10 cellular contexts compared by ENCODE assay signal in genomic region chr11:126163074-126163700, GRCh38. TPM values are rescaled to one million over a fixed set of nuclear protein-coding genes. Genes with fewer than 3 reads are reported as not detected.
DNase-seq lines count a peak whose midpoint lies in the region; ATAC-seq and TF ChIP-seq lines count a peak whose summit lies in the region.
"Had no signal": no experiment of that assay in that cellular context is flagged by ENCODE, and none has a peak within 500 bp of the region (broad histone marks: within the 10 kb centered on the region; RNA-seq: fewer than 3 reads in every experiment).

No MANE protein-coding gene starts in this region.

- no TSS peak for BruUV-seq in MCF 10A (replicated peaks; lab: Mats Ljungman, UMichigan)

- ATAC-seq in stimulated activated naive CD8-positive, alpha-beta T cell treated with anti-CD3 and anti-CD28 coated beads, Interleukin-15, amount 100 ng/mL, for 72 hours = no peak

- H3K27ac Mint-ChIP-seq in MCF 10A (ENCODE audit: low read depth, unreplicated experiment) = peak overlapping the region; percentile 28
- no peak overlapping the region for H3K27ac Mint-ChIP-seq in CD4-positive, alpha-beta memory T cell
- H3K27ac Mint-ChIP-seq in stimulated activated naive CD8-positive, alpha-beta T cell treated with anti-CD3 and anti-CD28 coated beads, Interleukin-15, amount 100 ng/mL, for 72 hours = no peak overlapping the region
- H3K27ac Mint-ChIP-seq: B cell had no signal

- H3K27ac ChIP-seq in breast epithelium (no peak overlapping the region), vagina (peak overlapping the region; percentile 46)
- H3K27ac ChIP-seq in CD4-positive, alpha-beta memory T cell (ENCODE audit: low read depth, low read length) = no peak overlapping the region

- TF ChIP-seq POLR2A in breast epithelium (IDR thresholded peaks at IDR 0.05) = no peak
- no peak for TF ChIP-seq POLR2A in vagina (IDR thresholded peaks at IDR 0.05)

- no peaks in the 10 kb centered on the region for H3K4me1 ChIP-seq in breast epithelium
- peaks cover 24% of the 10 kb centered on the region for H3K4me1 ChIP-seq in vagina
- no peaks in the 10 kb centered on the region for H3K4me1 ChIP-seq in CD4-positive, alpha-beta memory T cell (ENCODE audit: insufficient read depth, low read length)

- DNase-seq in MCF 10A (ENCODE audit: unreplicated experiment) (peak; percentile 57), breast epithelium (ENCODE audit: low spot score in 2 of 2) (no peak), amniotic epithelial cell (ENCODE audit: low read depth) (peak; percentile 96), kidney tubule cell (ENCODE audit: low spot score) (peak; percentile 95), vagina (ENCODE audit: extremely low spot score in 2 of 2) (no peak), activated T-cell treated with anti-CD3 and anti-CD28 coated beads for 4 hours (no peak)
- DNase-seq in CD4-positive, alpha-beta memory T cell = no peak
- DNase-seq in stimulated activated naive CD8-positive, alpha-beta T cell treated with anti-CD3 and anti-CD28 coated beads, Interleukin-15, amount 100 ng/mL, for 72 hours = no peak
- DNase-seq: stimulated activated naive CD4-positive, alpha-beta T cell had no signal

- H3K36me3 ChIP-seq in breast epithelium = no peaks in the 10 kb centered on the region
- H3K36me3 ChIP-seq in vagina = no peaks in the 10 kb centered on the region
- no peaks in the 10 kb centered on the region for H3K36me3 ChIP-seq in CD4-positive, alpha-beta memory T cell (ENCODE audit: insufficient read depth, low read length)

- H3K36me3 Mint-ChIP-seq in MCF 10A (ENCODE audit: insufficient read depth, unreplicated experiment) = peaks cover under 1% of the 10 kb centered on the region
- no peaks in the 10 kb centered on the region for H3K36me3 Mint-ChIP-seq in CD4-positive, alpha-beta memory T cell

- H3K9me3 ChIP-seq in breast epithelium (no peaks in the 10 kb centered on the region), vagina (no peaks in the 10 kb centered on the region)
- H3K9me3 ChIP-seq in CD4-positive, alpha-beta memory T cell (ENCODE audit: control insufficient read depth in 1 of 2, low read length in 2 of 2) = no peaks in the 10 kb centered on the region

- peaks cover 8% of the 10 kb centered on the region for H3K4me1 Mint-ChIP-seq in MCF 10A (ENCODE audit: insufficient read depth, unreplicated experiment)
- H3K4me1 Mint-ChIP-seq in CD4-positive, alpha-beta memory T cell = no peaks in the 10 kb centered on the region
- peaks cover 6% of the 10 kb centered on the region for H3K4me1 Mint-ChIP-seq in stimulated activated naive CD8-positive, alpha-beta T cell treated with anti-CD3 and anti-CD28 coated beads, Interleukin-15, amount 100 ng/mL, for 72 hours
- H3K4me1 Mint-ChIP-seq: B cell had no signal

- H3K27me3 Mint-ChIP-seq in MCF 10A (ENCODE audit: insufficient read depth, unreplicated experiment) = no peaks in the 10 kb centered on the region
- H3K27me3 Mint-ChIP-seq in CD4-positive, alpha-beta memory T cell = peaks cover 0 to 5% of the 10 kb centered on the region in 2 donors
- no peaks in the 10 kb centered on the region for H3K27me3 Mint-ChIP-seq in stimulated activated naive CD8-positive, alpha-beta T cell treated with anti-CD3 and anti-CD28 coated beads, Interleukin-15, amount 100 ng/mL, for 72 hours

- POLR2A ChIA-PET in MCF 10A (lab: Yijun Ruan, JAX) = interaction anchor here (0.8 to 1.5 kb wide), 2 partner anchors 28 to 31 kb away, joined by 3 to 4 read pairs; no protein-coding TSS in a partner anchor
- POLR2A ChIA-PET in CD4-positive, alpha-beta memory T cell (lab: Charles Lee; ENCODE audit: partially characterized antibody) = no interaction called here

- no peak for TF ChIP-seq CTCF in MCF 10A (IDR thresholded peaks at IDR 0.05; ENCODE audit: unreplicated experiment)
- TF ChIP-seq CTCF in breast epithelium (IDR thresholded peaks at IDR 0.05) = no peak
- no peak for TF ChIP-seq CTCF in vagina (IDR thresholded peaks at IDR 0.05)

- H3K9me3 Mint-ChIP-seq in MCF 10A (ENCODE audit: unreplicated experiment) = no peaks in the 10 kb centered on the region
- H3K9me3 Mint-ChIP-seq in CD4-positive, alpha-beta memory T cell = no peaks in the 10 kb centered on the region
- H3K9me3 Mint-ChIP-seq in stimulated activated naive CD8-positive, alpha-beta T cell treated with anti-CD3 and anti-CD28 coated beads, Interleukin-15, amount 100 ng/mL, for 72 hours = no peaks in the 10 kb centered on the region

- H3K4me3 Mint-ChIP-seq in MCF 10A (ENCODE audit: unreplicated experiment) = no peak overlapping the region
- H3K4me3 Mint-ChIP-seq in CD4-positive, alpha-beta memory T cell = no peak overlapping the region
- H3K4me3 Mint-ChIP-seq in stimulated activated naive CD8-positive, alpha-beta T cell treated with anti-CD3 and anti-CD28 coated beads, Interleukin-15, amount 100 ng/mL, for 72 hours = no peak overlapping the region
- H3K4me3 Mint-ChIP-seq: B cell had no signal

- intact Hi-C loops in MCF 10A (cut with micrococcal nuclease) (no loop called here), breast epithelium (cut with DNase I; ENCODE audit: low total_unique reads) (no loop called here), vagina (cut with DNase I) (no loop called here)
- intact Hi-C loops in CD4-positive, alpha-beta memory T cell (cut with micrococcal nuclease) = no loop called here

- H3K27me3 ChIP-seq in breast epithelium (no peaks in the 10 kb centered on the region), vagina (no peaks in the 10 kb centered on the region)
- H3K27me3 ChIP-seq in CD4-positive, alpha-beta memory T cell (ENCODE audit: insufficient read depth, low read length) = no peaks in the 10 kb centered on the region

- CTCF ChIA-PET in MCF 10A (lab: Yijun Ruan, JAX) = interaction anchor here (1.6 kb wide), 1 partner anchor 30 kb away, joined by 5 read pairs; no protein-coding TSS in a partner anchor
- CTCF ChIA-PET in CD4-positive, alpha-beta memory T cell (lab: Charles Lee; ENCODE audit: partially characterized antibody) = no interaction called here

- H3K4me3 ChIP-seq in breast epithelium (no peak overlapping the region), vagina (no peak overlapping the region)
- no peak overlapping the region for H3K4me3 ChIP-seq in CD4-positive, alpha-beta memory T cell (ENCODE audit: low read length in 2 of 2)

RNA-seq across cellular contexts. Expression of gene RPUSD4, which starts 48.3 kb away (rescaled TPM):
- total RNA-seq in MCF 10A (2022) = 19.4 and 26.7 TPM in 2 replicates
- total RNA-seq in breast epithelium = 10 to 100 TPM; 21.4 to 29.1 (median 27.5) TPM
- total RNA-seq in vagina = 21.6 TPM
- total RNA-seq in CD4-positive, alpha-beta memory T cell = 10 to 100 TPM; 39.3 to 41.2 TPM
- 10 to 100 TPM; 18.5 to 19.8 TPM for polyA plus RNA-seq in CD4-positive, alpha-beta memory T cell

RNA-seq across cellular contexts. Expression of gene FAM118B, which starts 48.4 kb away (rescaled TPM):
- total RNA-seq in MCF 10A (2022) (8.3 and 13.4 TPM in 2 replicates), breast epithelium (10 to 100 TPM; 14.4 to 19.0 (median 18.7) TPM), vagina (14.7 TPM)
- 10 to 100 TPM; 12.6 to 13.2 TPM for total RNA-seq in CD4-positive, alpha-beta memory T cell
- polyA plus RNA-seq in CD4-positive, alpha-beta memory T cell = 10 to 100 TPM in 1 of 2 donors, 1 to 10 TPM in 1; 8.4 to 13.7 TPM

Comparison
In these comparisons a context has a peak if more than half of its experiments do, and no peak if none do; other contexts are left out.
1. DNase-seq: peak in MCF 10A (single experiment), amniotic epithelial cell (single experiment) and kidney tubule cell (single experiment); none in breast epithelium (0 of 2), vagina (0 of 2), CD4-positive, alpha-beta memory T cell (0 of 5), stimulated activated naive CD8-positive, alpha-beta T cell treated with anti-CD3 and anti-CD28 coated beads, Interleukin-15, amount 100 ng/mL, for 72 hours (0 of 2) and activated T-cell treated with anti-CD3 and anti-CD28 coated beads for 4 hours (single experiment).